1 cellular context compared by ENCODE assay signal in the genomic region with DNA sequence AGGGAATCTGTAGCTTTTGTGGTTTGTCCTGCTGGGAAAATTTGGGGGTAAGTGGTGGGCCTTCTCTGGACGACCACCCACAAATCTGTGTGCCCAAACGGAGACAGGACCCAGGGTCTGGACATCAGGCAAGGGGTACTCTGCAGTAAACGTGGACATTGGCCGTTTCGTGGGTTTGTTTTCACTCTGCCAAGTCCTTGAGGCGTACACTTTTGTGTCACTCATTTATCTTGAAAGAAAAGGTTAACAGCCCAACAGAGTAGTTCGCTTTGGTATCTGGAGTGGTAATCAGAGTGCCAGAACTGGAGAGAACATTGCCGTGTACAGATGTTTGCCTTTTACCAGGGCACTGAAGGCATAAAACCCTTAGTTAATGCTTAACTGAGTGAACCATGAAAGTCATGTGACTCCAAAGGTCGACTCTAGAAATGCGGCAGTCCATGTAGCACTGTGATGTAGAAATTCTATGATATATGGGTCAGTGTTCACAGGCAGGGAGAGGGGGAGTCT.
TF ChIP-seq lines count a peak whose summit lies in the region.

No MANE protein-coding gene starts in this region.

TF ChIP-seq in HepG2, 621 proteins besides CTCF, POLR2A, EP300 and RAD21 (continued from another document and continues in another):
- TF ChIP-seq, protein P1, sequence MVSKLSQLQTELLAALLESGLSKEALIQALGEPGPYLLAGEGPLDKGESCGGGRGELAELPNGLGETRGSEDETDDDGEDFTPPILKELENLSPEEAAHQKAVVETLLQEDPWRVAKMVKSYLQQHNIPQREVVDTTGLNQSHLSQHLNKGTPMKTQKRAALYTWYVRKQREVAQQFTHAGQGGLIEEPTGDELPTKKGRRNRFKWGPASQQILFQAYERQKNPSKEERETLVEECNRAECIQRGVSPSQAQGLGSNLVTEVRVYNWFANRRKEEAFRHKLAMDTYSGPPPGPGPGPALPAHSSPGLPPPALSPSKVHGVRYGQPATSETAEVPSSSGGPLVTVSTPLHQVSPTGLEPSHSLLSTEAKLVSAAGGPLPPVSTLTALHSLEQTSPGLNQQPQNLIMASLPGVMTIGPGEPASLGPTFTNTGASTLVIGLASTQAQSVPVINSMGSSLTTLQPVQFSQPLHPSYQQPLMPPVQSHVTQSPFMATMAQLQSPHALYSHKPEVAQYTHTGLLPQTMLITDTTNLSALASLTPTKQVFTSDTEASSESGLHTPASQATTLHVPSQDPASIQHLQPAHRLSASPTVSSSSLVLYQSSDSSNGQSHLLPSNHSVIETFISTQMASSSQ (IDR thresholded peaks at IDR 0.05; ENCODE audit: low read depth): peak; percentile 95
- TF ChIP-seq, protein P1 (CRISPR knock-in tag; IDR thresholded peaks at IDR 0.05; ENCODE audit: borderline replicate concordance): peak; percentile 96
- TF ChIP-seq EZH2 (conservative IDR thresholded peaks at IDR 0.05; ENCODE audit: low read depth, low read length): no peak
- peak; percentile 40; the same call in 1 of the 2 replicates for TF ChIP-seq KAT8 (CRISPR knock-in tag; IDR thresholded peaks at IDR 0.05)
- TF ChIP-seq ZNF101 (CRISPR knock-in tag; IDR thresholded peaks at IDR 0.05; ENCODE audit: borderline replicate concordance, low read depth): no peak
- 0 out of 4 replicates have a peak, but pooled peaks of 1 of the 2 experiments have one; percentile 0 for TF ChIP-seq MAFK (conservative IDR thresholded peaks at IDR 0.05 in 1 of 2, IDR thresholded peaks at IDR 0.05 in 1 of 2; ENCODE audit: low read length in 2 of 2)
- no peak for TF ChIP-seq ZNF143 (CRISPR knock-in tag; IDR thresholded peaks at IDR 0.05)
- TF ChIP-seq CREM (IDR thresholded peaks at IDR 0.05): peak; percentile 40; the same call in 1 of the 2 replicates
- TF ChIP-seq CREM (CRISPR knock-in tag; IDR thresholded peaks at IDR 0.05): no peak
- TF ChIP-seq SOX6 (IDR thresholded peaks at IDR 0.05): no peak
- peak; percentile 34; the same call in 1 of the 2 replicates for TF ChIP-seq SOX6 (CRISPR knock-in tag; IDR thresholded peaks at IDR 0.05)
- TF ChIP-seq, protein P2, sequence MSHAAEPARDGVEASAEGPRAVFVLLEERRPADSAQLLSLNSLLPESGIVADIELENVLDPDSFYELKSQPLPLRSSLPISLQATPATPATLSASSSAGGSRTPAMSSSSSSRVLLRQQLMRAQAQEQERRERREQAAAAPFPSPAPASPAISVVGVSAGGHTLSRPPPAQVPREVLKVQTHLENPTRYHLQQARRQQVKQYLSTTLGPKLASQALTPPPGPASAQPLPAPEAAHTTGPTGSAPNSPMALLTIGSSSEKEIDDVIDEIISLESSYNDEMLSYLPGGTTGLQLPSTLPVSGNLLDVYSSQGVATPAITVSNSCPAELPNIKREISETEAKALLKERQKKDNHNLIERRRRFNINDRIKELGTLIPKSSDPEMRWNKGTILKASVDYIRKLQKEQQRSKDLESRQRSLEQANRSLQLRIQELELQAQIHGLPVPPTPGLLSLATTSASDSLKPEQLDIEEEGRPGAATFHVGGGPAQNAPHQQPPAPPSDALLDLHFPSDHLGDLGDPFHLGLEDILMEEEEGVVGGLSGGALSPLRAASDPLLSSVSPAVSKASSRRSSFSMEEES (CRISPR knock-in tag; IDR thresholded peaks at IDR 0.05): peak; percentile 95
- TF ChIP-seq, protein P3, sequence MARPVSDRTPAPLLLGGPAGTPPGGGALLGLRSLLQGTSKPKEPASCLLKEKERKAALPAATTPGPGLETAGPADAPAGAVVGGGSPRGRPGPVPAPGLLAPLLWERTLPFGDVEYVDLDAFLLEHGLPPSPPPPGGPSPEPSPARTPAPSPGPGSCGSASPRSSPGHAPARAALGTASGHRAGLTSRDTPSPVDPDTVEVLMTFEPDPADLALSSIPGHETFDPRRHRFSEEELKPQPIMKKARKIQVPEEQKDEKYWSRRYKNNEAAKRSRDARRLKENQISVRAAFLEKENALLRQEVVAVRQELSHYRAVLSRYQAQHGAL (CRISPR knock-in tag; IDR thresholded peaks at IDR 0.05; ENCODE audit: not compliant biosample characterization): no peak
- no peak for TF ChIP-seq IKZF4 (CRISPR knock-in tag; IDR thresholded peaks at IDR 0.05; ENCODE audit: borderline replicate concordance, low read depth, not compliant biosample characterization)
- TF ChIP-seq SOX5 (CRISPR knock-in tag; IDR thresholded peaks at IDR 0.05; ENCODE audit: borderline replicate concordance): peak; percentile 54; the same call in 1 of the 2 replicates
- 0 out of 2 replicates have a peak, but pooled peaks have one; percentile 8 for TF ChIP-seq HMG20A (CRISPR knock-in tag; IDR thresholded peaks at IDR 0.05; ENCODE audit: borderline replicate concordance)
- TF ChIP-seq POLR2AphosphoS2 (IDR thresholded peaks at IDR 0.05; ENCODE audit: low read depth, low read length): 0 out of 2 replicates have a peak, but pooled peaks have one; percentile 71
- peak; percentile 97 for TF ChIP-seq POLR2AphosphoS5 (IDR thresholded peaks at IDR 0.05; ENCODE audit: low read depth, low read length)
- no peak for TF ChIP-seq ZFP41 (CRISPR knock-in tag; IDR thresholded peaks at IDR 0.05; ENCODE audit: borderline replicate concordance)
- TF ChIP-seq, protein P4, sequence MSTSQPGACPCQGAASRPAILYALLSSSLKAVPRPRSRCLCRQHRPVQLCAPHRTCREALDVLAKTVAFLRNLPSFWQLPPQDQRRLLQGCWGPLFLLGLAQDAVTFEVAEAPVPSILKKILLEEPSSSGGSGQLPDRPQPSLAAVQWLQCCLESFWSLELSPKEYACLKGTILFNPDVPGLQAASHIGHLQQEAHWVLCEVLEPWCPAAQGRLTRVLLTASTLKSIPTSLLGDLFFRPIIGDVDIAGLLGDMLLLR (CRISPR knock-in tag; IDR thresholded peaks at IDR 0.05): no peak
- TF ChIP-seq CBX1 (IDR thresholded peaks at IDR 0.05; ENCODE audit: low read depth): no peak
- TF ChIP-seq, protein P5, sequence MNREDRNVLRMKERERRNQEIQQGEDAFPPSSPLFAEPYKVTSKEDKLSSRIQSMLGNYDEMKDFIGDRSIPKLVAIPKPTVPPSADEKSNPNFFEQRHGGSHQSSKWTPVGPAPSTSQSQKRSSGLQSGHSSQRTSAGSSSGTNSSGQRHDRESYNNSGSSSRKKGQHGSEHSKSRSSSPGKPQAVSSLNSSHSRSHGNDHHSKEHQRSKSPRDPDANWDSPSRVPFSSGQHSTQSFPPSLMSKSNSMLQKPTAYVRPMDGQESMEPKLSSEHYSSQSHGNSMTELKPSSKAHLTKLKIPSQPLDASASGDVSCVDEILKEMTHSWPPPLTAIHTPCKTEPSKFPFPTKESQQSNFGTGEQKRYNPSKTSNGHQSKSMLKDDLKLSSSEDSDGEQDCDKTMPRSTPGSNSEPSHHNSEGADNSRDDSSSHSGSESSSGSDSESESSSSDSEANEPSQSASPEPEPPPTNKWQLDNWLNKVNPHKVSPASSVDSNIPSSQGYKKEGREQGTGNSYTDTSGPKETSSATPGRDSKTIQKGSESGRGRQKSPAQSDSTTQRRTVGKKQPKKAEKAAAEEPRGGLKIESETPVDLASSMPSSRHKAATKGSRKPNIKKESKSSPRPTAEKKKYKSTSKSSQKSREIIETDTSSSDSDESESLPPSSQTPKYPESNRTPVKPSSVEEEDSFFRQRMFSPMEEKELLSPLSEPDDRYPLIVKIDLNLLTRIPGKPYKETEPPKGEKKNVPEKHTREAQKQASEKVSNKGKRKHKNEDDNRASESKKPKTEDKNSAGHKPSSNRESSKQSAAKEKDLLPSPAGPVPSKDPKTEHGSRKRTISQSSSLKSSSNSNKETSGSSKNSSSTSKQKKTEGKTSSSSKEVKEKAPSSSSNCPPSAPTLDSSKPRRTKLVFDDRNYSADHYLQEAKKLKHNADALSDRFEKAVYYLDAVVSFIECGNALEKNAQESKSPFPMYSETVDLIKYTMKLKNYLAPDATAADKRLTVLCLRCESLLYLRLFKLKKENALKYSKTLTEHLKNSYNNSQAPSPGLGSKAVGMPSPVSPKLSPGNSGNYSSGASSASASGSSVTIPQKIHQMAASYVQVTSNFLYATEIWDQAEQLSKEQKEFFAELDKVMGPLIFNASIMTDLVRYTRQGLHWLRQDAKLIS (CRISPR knock-in tag; IDR thresholded peaks at IDR 0.05): no peak
- 0 out of 2 replicates have a peak, but pooled peaks have one; percentile 38 for TF ChIP-seq ZNF724P (CRISPR knock-in tag; IDR thresholded peaks at IDR 0.05; ENCODE audit: borderline replicate concordance)
- peak; percentile 94 for TF ChIP-seq SAP130 (CRISPR knock-in tag; IDR thresholded peaks at IDR 0.05; ENCODE audit: low read depth)
- TF ChIP-seq FOXA3 (CRISPR knock-in tag; IDR thresholded peaks at IDR 0.05): peak; percentile 40; the same call in 1 of the 2 replicates
- TF ChIP-seq HDAC2 (CRISPR knock-in tag; IDR thresholded peaks at IDR 0.05): peak; percentile 27; the same call in 1 of the 2 replicates
- TF ChIP-seq HES4 (CRISPR knock-in tag; IDR thresholded peaks at IDR 0.05; ENCODE audit: borderline replicate concordance): no peak
- TF ChIP-seq SNRNP70 (IDR thresholded peaks at IDR 0.05; ENCODE audit: low read depth, low read length): no peak
- TF ChIP-seq ZZZ3 (CRISPR knock-in tag; IDR thresholded peaks at IDR 0.05; ENCODE audit: borderline replicate concordance): no peak
- TF ChIP-seq, protein P6, sequence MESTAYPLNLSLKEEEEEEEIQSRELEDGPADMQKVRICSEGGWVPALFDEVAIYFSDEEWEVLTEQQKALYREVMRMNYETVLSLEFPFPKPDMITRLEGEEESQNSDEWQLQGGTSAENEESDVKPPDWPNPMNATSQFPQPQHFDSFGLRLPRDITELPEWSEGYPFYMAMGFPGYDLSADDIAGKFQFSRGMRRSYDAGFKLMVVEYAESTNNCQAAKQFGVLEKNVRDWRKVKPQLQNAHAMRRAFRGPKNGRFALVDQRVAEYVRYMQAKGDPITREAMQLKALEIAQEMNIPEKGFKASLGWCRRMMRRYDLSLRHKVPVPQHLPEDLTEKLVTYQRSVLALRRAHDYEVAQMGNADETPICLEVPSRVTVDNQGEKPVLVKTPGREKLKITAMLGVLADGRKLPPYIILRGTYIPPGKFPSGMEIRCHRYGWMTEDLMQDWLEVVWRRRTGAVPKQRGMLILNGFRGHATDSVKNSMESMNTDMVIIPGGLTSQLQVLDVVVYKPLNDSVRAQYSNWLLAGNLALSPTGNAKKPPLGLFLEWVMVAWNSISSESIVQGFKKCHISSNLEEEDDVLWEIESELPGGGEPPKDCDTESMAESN (CRISPR knock-in tag; conservative IDR thresholded peaks at IDR 0.05): peak; percentile 31; the same call in 1 of the 2 replicates
- TF ChIP-seq LCORL (IDR thresholded peaks at IDR 0.05): no peak
- TF ChIP-seq LCORL (CRISPR knock-in tag; IDR thresholded peaks at IDR 0.05): peak; percentile 39
- no peak for TF ChIP-seq ZBTB1 (CRISPR knock-in tag; IDR thresholded peaks at IDR 0.05; ENCODE audit: borderline replicate concordance)
- TF ChIP-seq, protein P7, sequence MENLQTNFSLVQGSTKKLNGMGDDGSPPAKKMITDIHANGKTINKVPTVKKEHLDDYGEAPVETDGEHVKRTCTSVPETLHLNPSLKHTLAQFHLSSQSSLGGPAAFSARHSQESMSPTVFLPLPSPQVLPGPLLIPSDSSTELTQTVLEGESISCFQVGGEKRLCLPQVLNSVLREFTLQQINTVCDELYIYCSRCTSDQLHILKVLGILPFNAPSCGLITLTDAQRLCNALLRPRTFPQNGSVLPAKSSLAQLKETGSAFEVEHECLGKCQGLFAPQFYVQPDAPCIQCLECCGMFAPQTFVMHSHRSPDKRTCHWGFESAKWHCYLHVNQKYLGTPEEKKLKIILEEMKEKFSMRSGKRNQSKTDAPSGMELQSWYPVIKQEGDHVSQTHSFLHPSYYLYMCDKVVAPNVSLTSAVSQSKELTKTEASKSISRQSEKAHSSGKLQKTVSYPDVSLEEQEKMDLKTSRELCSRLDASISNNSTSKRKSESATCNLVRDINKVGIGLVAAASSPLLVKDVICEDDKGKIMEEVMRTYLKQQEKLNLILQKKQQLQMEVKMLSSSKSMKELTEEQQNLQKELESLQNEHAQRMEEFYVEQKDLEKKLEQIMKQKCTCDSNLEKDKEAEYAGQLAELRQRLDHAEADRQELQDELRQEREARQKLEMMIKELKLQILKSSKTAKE (CRISPR knock-in tag; IDR thresholded peaks at IDR 0.05; ENCODE audit: borderline replicate concordance): no peak
- no peak for TF ChIP-seq ZFY (CRISPR knock-in tag; IDR thresholded peaks at IDR 0.05)
- TF ChIP-seq ZNF24 (IDR thresholded peaks at IDR 0.05): 0 out of 2 replicates have a peak, but pooled peaks have one; percentile 7
- TF ChIP-seq, protein P8, sequence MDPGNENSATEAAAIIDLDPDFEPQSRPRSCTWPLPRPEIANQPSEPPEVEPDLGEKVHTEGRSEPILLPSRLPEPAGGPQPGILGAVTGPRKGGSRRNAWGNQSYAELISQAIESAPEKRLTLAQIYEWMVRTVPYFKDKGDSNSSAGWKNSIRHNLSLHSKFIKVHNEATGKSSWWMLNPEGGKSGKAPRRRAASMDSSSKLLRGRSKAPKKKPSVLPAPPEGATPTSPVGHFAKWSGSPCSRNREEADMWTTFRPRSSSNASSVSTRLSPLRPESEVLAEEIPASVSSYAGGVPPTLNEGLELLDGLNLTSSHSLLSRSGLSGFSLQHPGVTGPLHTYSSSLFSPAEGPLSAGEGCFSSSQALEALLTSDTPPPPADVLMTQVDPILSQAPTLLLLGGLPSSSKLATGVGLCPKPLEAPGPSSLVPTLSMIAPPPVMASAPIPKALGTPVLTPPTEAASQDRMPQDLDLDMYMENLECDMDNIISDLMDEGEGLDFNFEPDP (CRISPR knock-in tag; conservative IDR thresholded peaks at IDR 0.05): no peak
- TF ChIP-seq ZNF235 (CRISPR knock-in tag; IDR thresholded peaks at IDR 0.05; ENCODE audit: borderline replicate concordance): no peak
- TF ChIP-seq ZNF251 (CRISPR knock-in tag; IDR thresholded peaks at IDR 0.05): no peak
- TF ChIP-seq SMYD3 (CRISPR knock-in tag; IDR thresholded peaks at IDR 0.05): no peak
- TF ChIP-seq MED8 (CRISPR knock-in tag; IDR thresholded peaks at IDR 0.05; ENCODE audit: insufficient replicate concordance): no peak
- TF ChIP-seq ZNF10 (CRISPR knock-in tag; IDR thresholded peaks at IDR 0.05; ENCODE audit: borderline replicate concordance, low read depth): no peak
- TF ChIP-seq BHLHE40 (IDR thresholded peaks at IDR 0.05; ENCODE audit: low read length): peak; percentile 88
- TF ChIP-seq NR2F1 (CRISPR knock-in tag; IDR thresholded peaks at IDR 0.05): no peak
- no peak for TF ChIP-seq BORCS8-MEF2B (CRISPR knock-in tag; IDR thresholded peaks at IDR 0.05)
- peak; percentile 16; the same call in 1 of the 2 replicates for TF ChIP-seq ZNF747 (CRISPR knock-in tag; IDR thresholded peaks at IDR 0.05; ENCODE audit: borderline replicate concordance)
- TF ChIP-seq KDM5A (IDR thresholded peaks at IDR 0.05; ENCODE audit: borderline replicate concordance, low read length): peak; percentile 59; the same call in 1 of the 2 replicates
- TF ChIP-seq YEATS4 (CRISPR knock-in tag; IDR thresholded peaks at IDR 0.05; ENCODE audit: borderline replicate concordance): peak; percentile 67; the same call in 1 of the 2 replicates
- peak; percentile 53; the same call in 1 of the 2 replicates for TF ChIP-seq ZKSCAN1 (IDR thresholded peaks at IDR 0.05; ENCODE audit: low read length)
